ENCODE assay signal across 23 cellular contexts in the genomic region with DNA sequence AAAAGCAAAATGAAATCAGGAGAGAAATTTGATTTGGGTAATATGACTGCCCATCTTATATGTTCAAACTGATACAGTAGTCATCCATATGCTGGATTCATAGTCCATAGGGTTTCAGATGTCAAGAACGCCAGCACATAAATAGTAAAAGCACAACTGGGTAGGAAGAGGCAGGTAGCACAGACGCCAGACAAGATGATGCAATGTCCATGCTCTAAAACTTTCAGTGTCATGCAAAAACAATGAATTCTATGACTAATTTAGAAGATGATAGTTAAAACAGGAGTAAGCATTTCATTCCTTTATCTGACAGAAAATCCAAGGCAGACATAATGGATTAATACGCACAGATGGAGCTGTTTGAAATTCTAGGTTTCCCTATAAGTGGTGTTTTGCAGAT.
DNase-seq lines count a peak whose midpoint lies in the region; ATAC-seq, FAIRE-seq and TF ChIP-seq lines count a peak whose summit lies in the region.
"Had no signal": no experiment of that assay in that cellular context is flagged by ENCODE, and none has a peak within 500 bp of the region (broad histone marks: within the 10 kb centered on the region; RNA-seq: fewer than 3 reads in every experiment).

No MANE protein-coding gene starts in this region.

- no peak for TF ChIP-seq CTCF in MCF 10A (IDR thresholded peaks at IDR 0.05; ENCODE audit: unreplicated experiment)
- no peak for TF ChIP-seq CTCF in breast epithelium (IDR thresholded peaks at IDR 0.05)
- no peak for TF ChIP-seq CTCF in astrocyte (IDR thresholded peaks at IDR 0.05; ENCODE audit: insufficient read depth, low read depth, low read length)
- TF ChIP-seq CTCF in keratinocyte (optimal IDR thresholded peaks at IDR 0.05 in 1 of 3, IDR thresholded peaks at IDR 0.05 in 1 of 3, conservative IDR thresholded peaks at IDR 0.05 in 1 of 3; ENCODE audit: extremely low read depth in 1 of 3, insufficient read depth in 2 of 3, low read length in 3 of 3): no peak
- TF ChIP-seq CTCF in CD4-positive, alpha-beta T cell (IDR thresholded peaks at IDR 0.05): no peak

- no peak overlapping the region for H3K4me3 ChIP-seq in breast epithelium
- no peak overlapping the region for H3K4me3 ChIP-seq in astrocyte (ENCODE audit: insufficient read depth, low read depth, low read length)
- no peak overlapping the region for H3K4me3 ChIP-seq in keratinocyte (ENCODE audit: control insufficient read depth in 2 of 3, extremely low read depth in 1 of 3, insufficient read depth in 2 of 3, low read depth in 1 of 3, low read length in 3 of 3)
- H3K4me3 ChIP-seq in aorta (ENCODE audit: low read length in 2 of 2): no peak overlapping the region
- H3K4me3 ChIP-seq: HAP-1, Peyer's patch had no signal

- POLR2A ChIA-PET in MCF 10A (lab: Yijun Ruan, JAX): interaction anchor here (0.6 kb wide), 1 partner anchor 41 kb away, joined by 3 read pairs; no protein-coding TSS in a partner anchor
- POLR2A ChIA-PET in CD4-positive, alpha-beta T cell (lab: Charles Lee): no interaction called here

- no peaks in the 10 kb centered on the region for H3K79me2 ChIP-seq in astrocyte (ENCODE audit: insufficient read depth, low read length)
- no peaks in the 10 kb centered on the region for H3K79me2 ChIP-seq in keratinocyte (ENCODE audit: control insufficient read depth, insufficient read depth, low read length)

- H3K27ac Mint-ChIP-seq in MCF 10A (ENCODE audit: low read depth, unreplicated experiment): peak overlapping the region; percentile 8
- H3K27ac Mint-ChIP-seq in astrocyte (ENCODE audit: unreplicated experiment): peak overlapping the region; percentile 27
- no peak overlapping the region for H3K27ac Mint-ChIP-seq in CD4-positive, alpha-beta T cell
- H3K27ac Mint-ChIP-seq: B cell, CD14-positive monocyte had no signal

- 58 to 62% methylated on average over 3 of the region's 3 CpGs for WGBS in aorta, 2 donors

- no TSS peak for BruUV-seq in MCF 10A (replicated peaks; lab: Mats Ljungman, UMichigan)

- H3K4me1 Mint-ChIP-seq in MCF 10A (ENCODE audit: insufficient read depth, unreplicated experiment) (peaks cover 6% of the 10 kb centered on the region), astrocyte (ENCODE audit: low read depth, unreplicated experiment) (peaks cover 8% of the 10 kb centered on the region)
- H3K4me1 Mint-ChIP-seq in CD4-positive, alpha-beta T cell (ENCODE audit: low read depth): no peaks in the 10 kb centered on the region
- H3K4me1 Mint-ChIP-seq: B cell, CD14-positive monocyte had no signal

- no peaks in the 10 kb centered on the region for H4K20me1 ChIP-seq in astrocyte (ENCODE audit: insufficient read depth, low read length)
- no peaks in the 10 kb centered on the region for H4K20me1 ChIP-seq in keratinocyte (ENCODE audit: control insufficient read depth, extremely low read depth, insufficient read depth, low read length)

- intact Hi-C loops in MCF 10A (cut with micrococcal nuclease) (no loop called here), breast epithelium (cut with DNase I; ENCODE audit: low total_unique reads) (no loop called here), aorta (cut with DNase I) (no loop called here)
- intact Hi-C loops in CD4-positive, alpha-beta T cell (cut with DNase I, micrococcal nuclease): no loop called here

- H3K9ac ChIP-seq in astrocyte (ENCODE audit: low read length): no peak overlapping the region
- H3K9ac ChIP-seq in keratinocyte (ENCODE audit: control insufficient read depth, extremely low read depth, insufficient read depth, low read length): no peak overlapping the region

- no peak for FAIRE-seq in astrocyte (lab: Jason Lieb, UNC)
- FAIRE-seq in keratinocyte (lab: Jason Lieb, UNC): peak; percentile 61
- FAIRE-seq: GM12891, HepG2 had no signal

- H3K27ac ChIP-seq in breast epithelium: no peak overlapping the region
- H3K27ac ChIP-seq in astrocyte (ENCODE audit: low read depth, low read length): no peak overlapping the region
- H3K27ac ChIP-seq in keratinocyte (ENCODE audit: control insufficient read depth, insufficient read depth, low read length): peak overlapping the region; percentile 20
- H3K27ac ChIP-seq in aorta (ENCODE audit: low read depth in 1 of 2, low read length in 2 of 2): no peak overlapping the region
- no peak overlapping the region for H3K27ac ChIP-seq in CD4-positive, alpha-beta T cell (ENCODE audit: low read depth, low read length)
- H3K27ac ChIP-seq: HL-60, Peyer's patch had no signal

- H3K9me3 ChIP-seq in breast epithelium (no peaks in the 10 kb centered on the region), astrocyte (ENCODE audit: insufficient read depth, low read depth, low read length) (no peaks in the 10 kb centered on the region), keratinocyte (ENCODE audit: control insufficient read depth, low read depth, low read length) (no peaks in the 10 kb centered on the region), aorta (ENCODE audit: control insufficient read depth, low read length) (no peaks in the 10 kb centered on the region)
- no peaks in the 10 kb centered on the region for H3K9me3 ChIP-seq in CD4-positive, alpha-beta T cell (ENCODE audit: control insufficient read depth, low read length)
- H3K9me3 ChIP-seq: HAP-1, Peyer's patch had no signal

- no peaks in the 10 kb centered on the region for H3K4me1 ChIP-seq in breast epithelium
- peaks cover 6% of the 10 kb centered on the region for H3K4me1 ChIP-seq in astrocyte (ENCODE audit: insufficient read depth, low read length)
- H3K4me1 ChIP-seq in keratinocyte (ENCODE audit: control insufficient read depth, extremely low read depth, insufficient read depth, low read length): peaks cover 17% of the 10 kb centered on the region
- H3K4me1 ChIP-seq in aorta (ENCODE audit: control insufficient read depth in 1 of 2, insufficient read depth in 2 of 2, low read length in 2 of 2): no peaks in the 10 kb centered on the region
- H3K4me1 ChIP-seq: HAP-1, Peyer's patch had no signal

- H3K9me3 Mint-ChIP-seq in MCF 10A (ENCODE audit: unreplicated experiment): no peaks in the 10 kb centered on the region
- no peaks in the 10 kb centered on the region for H3K9me3 Mint-ChIP-seq in astrocyte (ENCODE audit: unreplicated experiment)
- no peaks in the 10 kb centered on the region for H3K9me3 Mint-ChIP-seq in CD4-positive, alpha-beta T cell

- no peak for TF ChIP-seq POLR2A in breast epithelium (IDR thresholded peaks at IDR 0.05)

- no peaks in the 10 kb centered on the region for H3K27me3 Mint-ChIP-seq in MCF 10A (ENCODE audit: insufficient read depth, unreplicated experiment)
- H3K27me3 Mint-ChIP-seq in astrocyte (ENCODE audit: low read depth, unreplicated experiment): no peaks in the 10 kb centered on the region
- H3K27me3 Mint-ChIP-seq in CD4-positive, alpha-beta T cell: peaks cover 4% of the 10 kb centered on the region
- H3K27me3 Mint-ChIP-seq: B cell had no signal

- peak; percentile 30 for DNase-seq in MCF 10A (ENCODE audit: unreplicated experiment)
- no peak for DNase-seq in breast epithelium (ENCODE audit: low spot score in 2 of 2)
- peak; percentile 18 for DNase-seq in astrocyte (ENCODE audit: low read depth)
- no peak for DNase-seq in keratinocyte (ENCODE audit: low read depth, low spot score)
- DNase-seq in aorta: no peak
- DNase-seq in SHP77 treated with DMSO at 0.1 percent for 48 hours (lab: John Stamatoyannopoulos, UW): no peak
- no peak for DNase-seq in CD4-positive, alpha-beta T cell
- DNase-seq in activated T-cell treated with anti-CD3 and anti-CD28 coated beads, Interleukin-2, amount 50 U/mL, for 1 hour: no peak
- DNase-seq: DMS79 treated with DMSO at 0.1 percent for 48 hours, KBM-7, NCI-H1092, NCI-H1436, NCI-H187 treated with DMSO at 0.1 percent for 48 hours, NCI-H226, NCI-H82, Peyer's patch had no signal

- no peaks in the 10 kb centered on the region for H3K27me3 ChIP-seq in breast epithelium
- no peaks in the 10 kb centered on the region for H3K27me3 ChIP-seq in astrocyte (ENCODE audit: insufficient read depth, low read length)
- no peaks in the 10 kb centered on the region for H3K27me3 ChIP-seq in keratinocyte (ENCODE audit: control insufficient read depth, extremely low read depth, insufficient read depth, low read length)
- H3K27me3 ChIP-seq in aorta (ENCODE audit: control insufficient read depth in 1 of 2, insufficient read depth in 2 of 2, low read length in 1 of 2): no peaks in the 10 kb centered on the region
- H3K27me3 ChIP-seq in CD4-positive, alpha-beta T cell (ENCODE audit: control insufficient read depth, insufficient read depth, low read length): no peaks in the 10 kb centered on the region
- H3K27me3 ChIP-seq: Peyer's patch had no signal

- no peaks in the 10 kb centered on the region for H3K36me3 Mint-ChIP-seq in MCF 10A (ENCODE audit: insufficient read depth, unreplicated experiment)
- H3K36me3 Mint-ChIP-seq in astrocyte (ENCODE audit: low read depth, unreplicated experiment): no peaks in the 10 kb centered on the region
- no peaks in the 10 kb centered on the region for H3K36me3 Mint-ChIP-seq in CD4-positive, alpha-beta T cell (ENCODE audit: low read depth)
- H3K36me3 Mint-ChIP-seq: CD14-positive monocyte had no signal

- H3K4me2 ChIP-seq in astrocyte (ENCODE audit: low read length) (peak overlapping the region; percentile 34), keratinocyte (ENCODE audit: control insufficient read depth, extremely low read depth, insufficient read depth, low read depth, low read length) (peak overlapping the region; percentile 48)

- ATAC-seq in aorta (ENCODE audit: low FRiP score): no peak
- ATAC-seq in CD4-positive, alpha-beta T cell (ENCODE audit: poor library complexity): no peak
- ATAC-seq: HepG2, Right ventricle myocardium inferior had no signal

- H2AFZ ChIP-seq in astrocyte (ENCODE audit: low read depth, low read length) (no peak overlapping the region), keratinocyte (ENCODE audit: control insufficient read depth, low read length) (no peak overlapping the region)

- H3K4me3 Mint-ChIP-seq in MCF 10A (ENCODE audit: unreplicated experiment) (no peak overlapping the region), astrocyte (ENCODE audit: unreplicated experiment) (no peak overlapping the region)
- no peak overlapping the region for H3K4me3 Mint-ChIP-seq in CD4-positive, alpha-beta T cell
- H3K4me3 Mint-ChIP-seq: B cell, CD14-positive monocyte had no signal

- dilution Hi-C loops in keratinocyte (cut with MboI; ENCODE audit: extremely low pct_ligation_motif_present, low sequenced_read_pairs): no loop called here

- H3K36me3 ChIP-seq in breast epithelium (no peaks in the 10 kb centered on the region), astrocyte (ENCODE audit: insufficient read depth, low read length) (no peaks in the 10 kb centered on the region), keratinocyte (ENCODE audit: control insufficient read depth in 2 of 2, extremely low read depth in 1 of 2, insufficient read depth in 2 of 2, low read length in 2 of 2) (peaks cover 0 to 2% of the 10 kb centered on the region in 2 experiments), aorta (ENCODE audit: control insufficient read depth in 1 of 2, insufficient read depth in 2 of 2, low read length in 1 of 2) (no peaks in the 10 kb centered on the region)
- H3K36me3 ChIP-seq: HAP-1, Peyer's patch had no signal

- CTCF ChIA-PET in MCF 10A (lab: Yijun Ruan, JAX): interaction anchor here (0.5 kb wide), 1 partner anchor 16 kb away, joined by 4 read pairs; no protein-coding TSS in a partner anchor
- CTCF ChIA-PET in CD4-positive, alpha-beta T cell (lab: Charles Lee): no interaction called here

- H3K9me1 ChIP-seq in keratinocyte (ENCODE audit: control insufficient read depth, extremely low read depth, insufficient read depth, low read length): no peaks in the 10 kb centered on the region

Comparison
In these comparisons a context has a peak if more than half of its experiments do, and no peak if none do; other contexts are left out.
1. DNase-seq: peak in MCF 10A (single experiment) and astrocyte (single experiment); none in breast epithelium (0 of 2), keratinocyte (single experiment), aorta (0 of 2), SHP77 treated with DMSO at 0.1 percent for 48 hours (single experiment), CD4-positive, alpha-beta T cell (0 of 10) and activated T-cell treated with anti-CD3 and anti-CD28 coated beads, Interleukin-2, amount 50 U/mL, for 1 hour (single experiment).